ENCODE assay signal across 26 cellular contexts in the genomic region with DNA sequence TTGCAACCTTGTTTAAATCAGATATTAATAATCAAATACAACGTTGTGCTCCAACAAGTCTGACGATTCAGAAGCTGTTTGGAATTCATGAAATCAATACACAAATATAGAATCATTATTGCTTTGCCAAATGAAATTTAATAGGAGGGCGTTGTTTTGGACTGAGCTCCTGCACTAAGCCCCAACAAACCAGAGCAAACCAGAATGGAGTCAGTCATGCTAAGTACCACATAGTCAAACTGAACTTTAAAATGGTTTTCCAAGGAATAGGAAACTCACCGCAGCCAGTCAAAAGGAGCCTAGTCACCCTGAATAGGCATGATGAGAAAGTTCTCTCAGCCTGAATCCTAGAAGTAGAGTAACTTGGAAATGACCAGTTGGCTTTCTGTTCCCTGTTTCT. TPM values are rescaled to one million over a fixed set of nuclear protein-coding genes. Genes with fewer than 3 reads are reported as not detected.
"Had no signal": no experiment of that assay in that cellular context is flagged by ENCODE, and none has a peak within 500 bp of the region (broad histone marks: within the 10 kb centered on the region; RNA-seq: fewer than 3 reads in every experiment).

No MANE protein-coding gene starts in this region.

- ATAC-seq: activated CD8-positive, alpha-beta T cell treated with anti-CD3 and anti-CD28 coated beads, Interleukin-2, amount 10 ng/mL, durations not matched to agents 7 days and 5 days; body of pancreas; Right ventricle myocardium inferior had no signal

- H3K36me3 ChIP-seq: breast epithelium had no signal

- DNase-seq: activated CD4-positive, alpha-beta T cell treated with anti-CD3 and anti-CD28 coated beads, Interleukin-2, amount 10 ng/mL, durations not matched to agents 7 days and 5 days; activated CD4-positive, alpha-beta T cell treated with anti-CD3 and anti-CD28 coated beads, Interleukin-2, amount 50 U/mL, for 48 hours; activated CD8-positive, alpha-beta T cell treated with anti-CD3 and anti-CD28 coated beads, Interleukin-2, amount 10 ng/mL, durations not matched to agents 7 days and 5 days; activated gamma-delta T cell; activated naive CD4-positive, alpha-beta T cell treated with Interleukin-2 at 50 U/mL for 16 hours; activated naive CD8-positive, alpha-beta T cell treated with anti-CD3 and anti-CD28 coated beads, Interleukin-2, amount 10 ng/mL, durations not matched to agents 7 days and 5 days; activated T-cell treated with anti-CD3 and anti-CD28 coated beads, Interleukin-2, amount 50 U/mL, for 24 hours; amygdala; body of pancreas; Karpas-422; MV-4-11; NCI-H1092; NCI-H1436 treated with DMSO at 0.1 percent for 48 hours; NCI-H1694 treated with DMSO at 0.1 percent for 48 hours; NCI-H2029; NCI-H345; NCI-H524 treated with DMSO at 0.1 percent for 48 hours; NK-92 treated with Interleukin-12 subunit alpha and Interleukin-12 subunit beta, amount 100 ng/mL, for 24 hours; PC-9; SIG-M5; T1000 had no signal

- H3K4me3 ChIP-seq: body of pancreas, breast epithelium, PC-9 had no signal

- H3K4me1 ChIP-seq: body of pancreas, breast epithelium had no signal

- H3K27me3 ChIP-seq: body of pancreas, breast epithelium had no signal

- H3K27ac ChIP-seq: body of pancreas, breast epithelium, PC-9, RWPE1 had no signal

- H3K9me3 ChIP-seq: body of pancreas, breast epithelium had no signal

RNA-seq across cellular contexts. Expression of a gene that starts 53.7 kb away (rescaled TPM):
- total RNA-seq: OCI-LY7; T-helper 1 cell treated with Interleukin-12 subunit alpha and Interleukin-12 subunit beta and Interleukin-4 antibody, amounts not matched to agents 30 ng/mL and 1 ng/mL, for 36 hours had no signal
